In genomic region chr16:2236362-2237075, GRCh38 we compare ENCODE assay signal across 9 cellular contexts. TPM values are rescaled to one million over a fixed set of nuclear protein-coding genes. Genes with fewer than 3 reads are reported as not detected.
A peak's percentile ranks its signal among the peaks of the same experiment; 100 is the strongest.
DNase-seq lines count a peak whose midpoint lies in the region; ATAC-seq, FAIRE-seq and TF ChIP-seq lines count a peak whose summit lies in the region.
"Had no signal": no experiment of that assay in that cellular context is flagged by ENCODE, and none has a peak within 500 bp of the region (broad histone marks: within the 10 kb centered on the region; RNA-seq: fewer than 3 reads in every experiment).

TSS of gene DNASE1L2 (plus strand) at chr16:2236444. CDS start at chr16:2236817, 373 bp downstream.

- DNase-seq in Right ventricle myocardium superior (no peak), right atrium auricular region (ENCODE audit: low spot score) (no peak), choroid plexus epithelial cell (ENCODE audit: low read depth) (peak; percentile 28), kidney (peak; percentile 82), NCI-H2171 treated with DMSO at 0.1 percent for 48 hours (lab: John Stamatoyannopoulos, UW) (no peak), GM13976 (ENCODE audit: low spot score) (no peak), NCI-H2107 (lab: John Stamatoyannopoulos, UW) (no peak)
- DNase-seq: stimulated activated CD4-positive, alpha-beta T cell treated with anti-CD3 and anti-CD28 coated beads, Interleukin-1b, Interleukin-23, amount 100 ng/mL, for 48 hours had no signal

- no peak for TF ChIP-seq CTCF in right atrium auricular region (IDR thresholded peaks at IDR 0.05)
- TF ChIP-seq CTCF in choroid plexus epithelial cell (conservative IDR thresholded peaks at IDR 0.05; ENCODE audit: low read depth, low read length): no peak
- TF ChIP-seq CTCF in kidney (IDR thresholded peaks at IDR 0.05; ENCODE audit: borderline replicate concordance, extremely low read depth, insufficient read depth): no peak
- no peak for TF ChIP-seq CTCF in GM13976 (IDR thresholded peaks at IDR 0.05; ENCODE audit: borderline replicate concordance, control extremely low read depth, extremely low read depth, insufficient read depth, missing control alignments)

- FAIRE-seq in kidney (lab: Jason Lieb, UNC): no peak

- H3K9ac ChIP-seq in kidney (ENCODE audit: low read length in 2 of 2): no peak within 1 kb of the TSS

- in situ Hi-C loops in GM13976 (cut with MboI; ENCODE audit: low sequenced_read_pairs, unreplicated experiment): no loop called here

- peak; percentile 24 for ATAC-seq in Right ventricle myocardium superior (ENCODE audit: poor library complexity)
- ATAC-seq in GM19351 (IDR thresholded peaks at IDR 0.05; ENCODE audit: unreplicated experiment): no peak

- H3K27ac ChIP-seq in right atrium auricular region (no peak within 1 kb of the TSS), kidney (ENCODE audit: low read depth in 2 of 2, low read length in 2 of 2) (no peak within 1 kb of the TSS)

- H3K4me3 ChIP-seq in right atrium auricular region (peak within 1 kb of the TSS in 1 of 2 donors; percentile 35), choroid plexus epithelial cell (ENCODE audit: low read depth, low read length) (peak within 1 kb of the TSS; percentile 26), kidney (ENCODE audit: low read length in 2 of 2) (no peak within 1 kb of the TSS)

- intact Hi-C loops in Right ventricle myocardium superior (cut with DNase I): no loop called here
- intact Hi-C loops in kidney (cut with DNase I): no loop called here

- H3K36me3 ChIP-seq in right atrium auricular region (peaks cover 44% of the 10 kb centered on the region), kidney (ENCODE audit: control insufficient read depth in 1 of 2, insufficient read depth in 2 of 2, low read length in 2 of 2) (peaks cover 9 to 15% of the 10 kb centered on the region in 2 donors)

- H3K9me3 ChIP-seq in right atrium auricular region (no peaks in the 10 kb centered on the region), kidney (ENCODE audit: control insufficient read depth in 1 of 2, low read length in 2 of 2) (no peaks in the 10 kb centered on the region)

- no peaks in the 10 kb centered on the region for H3K27me3 ChIP-seq in right atrium auricular region

- peaks cover 0 to 25% of the 10 kb centered on the region in 2 donors for H3K4me1 ChIP-seq in right atrium auricular region
- peaks cover 0 to 7% of the 10 kb centered on the region in 2 donors for H3K4me1 ChIP-seq in kidney (ENCODE audit: control insufficient read depth in 1 of 2, insufficient read depth in 1 of 2, low read depth in 1 of 2, low read length in 2 of 2)

RNA-seq across cellular contexts. Expression of gene DNASE1L2, which starts in this region (rescaled TPM):
- total RNA-seq in Right ventricle myocardium superior (0.35 TPM), right atrium auricular region (under 1 TPM in 1 of 2 donors, not detected in 1; 0.83 TPM), kidney (0.88 TPM)
- polyA plus RNA-seq in kidney (ENCODE audit: insufficient read depth, low read depth, low replicate concordance): 0.88 TPM

Comparison
In these comparisons a context has a peak if more than half of its experiments do, and no peak if none do; other contexts are left out.
1. Peak in ATAC-seq in Right ventricle myocardium superior; RNA of the gene not detected or under 1 TPM.
2. Peak in DNase-seq in kidney; RNA of the gene not detected or under 1 TPM.